8 cellular contexts compared by ENCODE assay signal in genomic region chr20:13784893-13785715, GRCh38. TPM values are rescaled to one million over a fixed set of nuclear protein-coding genes. Genes with fewer than 3 reads are reported as not detected.
DNase-seq lines count a peak whose midpoint lies in the region; TF ChIP-seq lines count a peak whose summit lies in the region.

Gene ESF1, minus strand, starts transcription at chr20:13784919. Its CDS starts 1,779 bp downstream, at chr20:13783140.
Gene NDUFAF5, plus strand, starts transcription at chr20:13785028. Its CDS starts 41 bp downstream, at chr20:13785069.

- no peaks in the 10 kb centered on the region for H3K27me3 ChIP-seq in H7 (ENCODE audit: control insufficient read depth, insufficient read depth, low read length)

- peak within 1 kb of the TSS; percentile 70 to 94 (median 86) for H3K27ac Mint-ChIP-seq in nephron
- peak within 1 kb of the TSS; percentile 99 for H3K27ac Mint-ChIP-seq in stimulated activated naive CD8-positive, alpha-beta T cell treated with anti-CD3 and anti-CD28 coated beads, Interleukin-15, Interleukin-2, amounts not matched to agents 100 ng/mL and 50 ng/mL, for 24 hours

- H3K36me3 Mint-ChIP-seq in nephron (ENCODE audit: low read depth): peaks cover 41% of the 10 kb centered on the region
- peaks cover 52% of the 10 kb centered on the region for H3K36me3 Mint-ChIP-seq in stimulated activated naive CD8-positive, alpha-beta T cell treated with anti-CD3 and anti-CD28 coated beads, Interleukin-15, Interleukin-2, amounts not matched to agents 100 ng/mL and 50 ng/mL, for 24 hours (ENCODE audit: low read depth)

- peaks cover 33% of the 10 kb centered on the region for H3K4me1 Mint-ChIP-seq in nephron
- peaks cover 57% of the 10 kb centered on the region for H3K4me1 Mint-ChIP-seq in stimulated activated naive CD8-positive, alpha-beta T cell treated with anti-CD3 and anti-CD28 coated beads, Interleukin-15, Interleukin-2, amounts not matched to agents 100 ng/mL and 50 ng/mL, for 24 hours (ENCODE audit: low read depth)

- no peak for TF ChIP-seq CTCF in fibroblast of the aortic adventitia (IDR thresholded peaks at IDR 0.05; ENCODE audit: insufficient read depth, low read length)
- TF ChIP-seq CTCF in nephron (IDR thresholded peaks at IDR 0.05; ENCODE audit: unreplicated experiment in 3 of 3): no peak

- H3K4me3 ChIP-seq in H7 (ENCODE audit: insufficient read depth, low read depth, low read length) (peak within 1 kb of the TSS; percentile 99), fibroblast of the aortic adventitia (ENCODE audit: low read depth, low read length) (peak within 1 kb of the TSS; percentile 95)

- peaks cover 18% of the 10 kb centered on the region for H3K36me3 ChIP-seq in H7 (replicated peaks; ENCODE audit: control insufficient read depth, insufficient read depth, low read length)

- peak within 1 kb of the TSS; percentile 96 to 100 (median 97) for H3K4me3 Mint-ChIP-seq in nephron
- H3K4me3 Mint-ChIP-seq in stimulated activated naive CD8-positive, alpha-beta T cell treated with anti-CD3 and anti-CD28 coated beads, Interleukin-15, Interleukin-2, amounts not matched to agents 100 ng/mL and 50 ng/mL, for 24 hours: peak within 1 kb of the TSS; percentile 100

- no peaks in the 10 kb centered on the region for H3K27me3 Mint-ChIP-seq in nephron (ENCODE audit: low read depth)
- no peaks in the 10 kb centered on the region for H3K27me3 Mint-ChIP-seq in stimulated activated naive CD8-positive, alpha-beta T cell treated with anti-CD3 and anti-CD28 coated beads, Interleukin-15, Interleukin-2, amounts not matched to agents 100 ng/mL and 50 ng/mL, for 24 hours

- H3K9me3 Mint-ChIP-seq in nephron: no peaks in the 10 kb centered on the region
- H3K9me3 Mint-ChIP-seq in stimulated activated naive CD8-positive, alpha-beta T cell treated with anti-CD3 and anti-CD28 coated beads, Interleukin-15, Interleukin-2, amounts not matched to agents 100 ng/mL and 50 ng/mL, for 24 hours: no peaks in the 10 kb centered on the region

- DNase-seq in ELF-1 (ENCODE audit: low read depth, low spot score) (peak; percentile 98), H7 (peak; percentile 87), M059J (ENCODE audit: low read depth) (peak; percentile 99), SHP77 (lab: John Stamatoyannopoulos, UW) (peak; percentile 99), fibroblast of the aortic adventitia (ENCODE audit: low read depth) (peak; percentile 96)
- DNase-seq in activated effector memory CD4-positive, alpha-beta T cell treated with Interleukin-2 at 50 U/mL for 16 hours: peak; percentile 88

RNA-seq across cellular contexts. Expression of gene ESF1, which starts in this region (rescaled TPM):
- total RNA-seq in H7 (2014; rRNA removed; shearing (Covaris generic)): 7.4 and 15.8 TPM in 2 replicates
- 9.5 and 16.1 TPM in 2 replicates for total RNA-seq in M059J (2014; rRNA removed; shearing (Covaris generic))
- 15.6 and 55.8 TPM in 2 replicates for total RNA-seq in fibroblast of the aortic adventitia (ENCODE audit: low replicate concordance)

RNA-seq across cellular contexts. Expression of gene NDUFAF5, which starts in this region (rescaled TPM):
- total RNA-seq in H7 (2014; rRNA removed; shearing (Covaris generic)): 23.7 and 24.9 TPM in 2 replicates
- total RNA-seq in M059J (2014; rRNA removed; shearing (Covaris generic)): 27.6 and 43.6 TPM in 2 replicates
- total RNA-seq in fibroblast of the aortic adventitia (ENCODE audit: low replicate concordance): 13.9 and 15.8 TPM in 2 replicates

Comparison
In these comparisons a context has a peak if more than half of its experiments do, and no peak if none do; other contexts are left out.
1. Peak in every context shown above with its lines: DNase-seq and H3K4me3 ChIP-seq.